Comparison of ENCODE assay signal across 37 cellular contexts in genomic region chr4:6348408-6348807, GRCh38.
"Had no signal": no experiment of that assay in that cellular context is flagged by ENCODE, and none has a peak within 500 bp of the region (broad histone marks: within the 10 kb centered on the region; RNA-seq: fewer than 3 reads in every experiment).

No MANE protein-coding gene starts in this region.

- H3K9me3 Mint-ChIP-seq: activated CD4-positive, alpha-beta memory T cell treated with anti-CD3 and anti-CD28 coated beads for 36 hours; activated CD4-positive, alpha-beta T cell treated with anti-CD3 and anti-CD28 coated beads, Interleukin-2, amount 10 ng/mL, durations not matched to agents 24 days and 14 days; activated CD8-positive, alpha-beta T cell treated with anti-CD3 and anti-CD28 coated beads for 36 hours; activated naive CD4-positive, alpha-beta T cell treated with anti-CD3 and anti-CD28 coated beads for 36 hours; activated naive CD4-positive, alpha-beta T cell treated with anti-CD3 and anti-CD28 coated beads, Interleukin-2, amount 50 U/mL, for 72 hours; activated naive CD8-positive, alpha-beta T cell treated with anti-CD3 and anti-CD28 coated beads for 36 hours; activated T-cell treated with anti-CD3 and anti-CD28 coated beads, Interleukin-2, amount 50 U/mL, for 4 hours; activated T-cell treated with anti-CD3 and anti-CD28 coated beads, Interleukin-2, amount 50 U/mL, for 72 hours; activated T-helper 1 cell treated with anti-CD3 and anti-CD28 coated beads, Interleukin-12 subunit alpha, Interleukin-12 subunit beta, Interleukin-2, Interleukin-4 antibody, amounts not matched to agents 30 ng/mL and 10 ng/mL and 1 ng/mL, durations not matched to agents 14 hours and 24 hours and 36 hours; activated T-helper 17 cell treated with anti-CD3 and anti-CD28 coated beads, Interleukin-2, amount 50 U/mL, for 72 hours; T-helper 1 cell treated with Interleukin-12 subunit alpha and Interleukin-12 subunit beta and Interleukin-4 antibody, amounts not matched to agents 30 μg/mL and 1 μg/mL, for 36 hours; T-helper 2 cell treated with Interferon-gamma antibody and Interleukin-4, amounts not matched to agents 5 μg/mL and 100 μg/mL, for 36 hours; WTC11 had no signal

- H3K4me1 ChIP-seq: adrenal gland, body of pancreas, breast epithelium had no signal

- H3K27ac ChIP-seq: adrenal gland, body of pancreas, brain microvascular endothelial cell, breast epithelium, VCaP had no signal

- H3K36me3 Mint-ChIP-seq: activated CD4-positive, alpha-beta memory T cell treated with anti-CD3 and anti-CD28 coated beads for 36 hours; activated naive CD4-positive, alpha-beta T cell treated with anti-CD3 and anti-CD28 coated beads, Interleukin-2, amount 50 U/mL, for 72 hours; activated naive CD8-positive, alpha-beta T cell treated with anti-CD3 and anti-CD28 coated beads for 36 hours; WTC11 had no signal

- H3K4me3 ChIP-seq: adrenal gland, body of pancreas, breast epithelium had no signal

- H3K36me3 ChIP-seq: adrenal gland, brain microvascular endothelial cell, breast epithelium had no signal

- H3K9me3 ChIP-seq: adrenal gland, body of pancreas had no signal

- DNase-seq: activated CD4-positive, alpha-beta memory T cell treated with anti-CD3 and anti-CD28 coated beads for 36 hours; activated CD4-positive, alpha-beta T cell treated with anti-CD3 and anti-CD28 coated beads for 1 hour; activated CD4-positive, alpha-beta T cell treated with anti-CD3 and anti-CD28 coated beads for 36 hours; activated CD4-positive, alpha-beta T cell treated with anti-CD3 and anti-CD28 coated beads, Interleukin-2, amount 10 ng/mL, durations not matched to agents 24 days and 14 days; activated CD4-positive, alpha-beta T cell treated with anti-CD3 and anti-CD28 coated beads, Interleukin-2, amount 50 U/mL, for 1 hour; activated CD4-positive, alpha-beta T cell treated with anti-CD3 and anti-CD28 coated beads, Interleukin-2, amount 50 U/mL, for 4 hours; activated CD4-positive, CD25-positive, alpha-beta regulatory T cell; activated CD8-positive, alpha-beta memory T cell treated with anti-CD3 and anti-CD28 coated beads, Interleukin-2, amount 50 U/mL, for 4 hours; activated CD8-positive, alpha-beta T cell treated with anti-CD3 and anti-CD28 coated beads for 36 hours; activated effector memory CD4-positive, alpha-beta T cell treated with anti-CD3 and anti-CD28 coated beads, Interleukin-2, amount 50 U/mL, for 16 hours; activated gamma-delta T cell treated with Interleukin-2 at 50 U/mL for 16 hours; activated naive CD4-positive, alpha-beta T cell; activated naive CD4-positive, alpha-beta T cell treated with anti-CD3 and anti-CD28 coated beads for 36 hours; activated naive CD4-positive, alpha-beta T cell treated with anti-CD3 and anti-CD28 coated beads, Interleukin-2, amount 50 U/mL, for 16 hours; activated naive CD8-positive, alpha-beta T cell treated with anti-CD3 and anti-CD28 coated beads for 36 hours; activated T-cell treated with anti-CD3 and anti-CD28 coated beads for 4 hours; activated T-cell treated with anti-CD3 and anti-CD28 coated beads, Interleukin-2, amount 50 U/mL, for 1 hour; activated T-cell treated with anti-CD3 and anti-CD28 coated beads, Interleukin-2, amount 50 U/mL, for 4 hours; activated T-cell treated with anti-CD3 and anti-CD28 coated beads, Interleukin-2, amount 50 U/mL, for 72 hours; adrenal gland; amniotic stem cell; aorta; body of pancreas; brain microvascular endothelial cell; SW 1271; T-helper 1 cell; T-helper 2 cell; T-helper 9 cell had no signal

- H3K4me3 Mint-ChIP-seq: activated CD4-positive, alpha-beta memory T cell treated with anti-CD3 and anti-CD28 coated beads for 36 hours; activated CD4-positive, alpha-beta T cell treated with anti-CD3 and anti-CD28 coated beads for 36 hours; activated CD4-positive, alpha-beta T cell treated with anti-CD3 and anti-CD28 coated beads, Interleukin-2, amount 10 ng/mL, durations not matched to agents 24 days and 14 days; activated CD8-positive, alpha-beta T cell treated with anti-CD3 and anti-CD28 coated beads for 36 hours; activated naive CD4-positive, alpha-beta T cell treated with anti-CD3 and anti-CD28 coated beads for 36 hours; activated naive CD8-positive, alpha-beta T cell treated with anti-CD3 and anti-CD28 coated beads for 36 hours; activated T-cell treated with anti-CD3 and anti-CD28 coated beads, Interleukin-2, amount 50 U/mL, for 4 hours; activated T-cell treated with anti-CD3 and anti-CD28 coated beads, Interleukin-2, amount 50 U/mL, for 72 hours; activated T-helper 1 cell treated with anti-CD3 and anti-CD28 coated beads, Interleukin-12 subunit alpha, Interleukin-12 subunit beta, Interleukin-2, Interleukin-4 antibody, amounts not matched to agents 30 ng/mL and 10 ng/mL and 1 ng/mL, durations not matched to agents 14 hours and 24 hours and 36 hours; activated T-helper 17 cell treated with anti-CD3 and anti-CD28 coated beads, Interleukin-2, amount 50 U/mL, for 72 hours; T-helper 1 cell treated with Interleukin-12 subunit alpha and Interleukin-12 subunit beta and Interleukin-4 antibody, amounts not matched to agents 30 μg/mL and 1 μg/mL, for 36 hours; T-helper 2 cell treated with Interferon-gamma antibody and Interleukin-4, amounts not matched to agents 5 μg/mL and 100 μg/mL, for 36 hours; WTC11 had no signal

- H3K27me3 ChIP-seq: body of pancreas, brain microvascular endothelial cell had no signal

- ATAC-seq: activated CD4-positive, alpha-beta T cell treated with anti-CD3 and anti-CD28 coated beads for 36 hours; activated CD4-positive, CD25-positive, alpha-beta regulatory T cell treated with anti-CD3 and anti-CD28 coated beads, Interleukin-2, amount 50 U/mL, for 24 hours; activated CD8-positive, alpha-beta T cell treated with anti-CD3 and anti-CD28 coated beads for 36 hours; activated naive CD4-positive, alpha-beta T cell treated with anti-CD3 and anti-CD28 coated beads, Interleukin-2, amount 50 U/mL, for 72 hours; activated T-cell treated with anti-CD3 and anti-CD28 coated beads, Interleukin-2, amount 50 U/mL, for 4 hours; activated T-cell treated with anti-CD3 and anti-CD28 coated beads, Interleukin-2, amount 50 U/mL, for 72 hours; activated T-helper 17 cell treated with anti-CD3 and anti-CD28 coated beads, Interleukin-2, amount 50 U/mL, for 72 hours; body of pancreas; WTC11 had no signal

- H3K4me1 Mint-ChIP-seq: activated CD4-positive, alpha-beta T cell treated with anti-CD3 and anti-CD28 coated beads for 36 hours; activated CD4-positive, alpha-beta T cell treated with anti-CD3 and anti-CD28 coated beads, Interleukin-2, amount 10 ng/mL, durations not matched to agents 24 days and 14 days; activated naive CD8-positive, alpha-beta T cell treated with anti-CD3 and anti-CD28 coated beads for 36 hours; activated T-helper 17 cell treated with anti-CD3 and anti-CD28 coated beads, Interleukin-2, amount 50 U/mL, for 72 hours had no signal

- H3K27ac Mint-ChIP-seq: activated CD4-positive, alpha-beta memory T cell treated with anti-CD3 and anti-CD28 coated beads for 36 hours; activated CD4-positive, alpha-beta T cell treated with anti-CD3 and anti-CD28 coated beads for 36 hours; activated CD4-positive, alpha-beta T cell treated with anti-CD3 and anti-CD28 coated beads, Interleukin-2, amount 10 ng/mL, durations not matched to agents 24 days and 14 days; activated CD8-positive, alpha-beta T cell treated with anti-CD3 and anti-CD28 coated beads for 36 hours; activated naive CD4-positive, alpha-beta T cell treated with anti-CD3 and anti-CD28 coated beads for 36 hours; activated naive CD8-positive, alpha-beta T cell treated with anti-CD3 and anti-CD28 coated beads for 36 hours; activated T-cell treated with anti-CD3 and anti-CD28 coated beads, Interleukin-2, amount 50 U/mL, for 72 hours; activated T-helper 1 cell treated with anti-CD3 and anti-CD28 coated beads, Interleukin-12 subunit alpha, Interleukin-12 subunit beta, Interleukin-2, Interleukin-4 antibody, amounts not matched to agents 30 ng/mL and 10 ng/mL and 1 ng/mL, durations not matched to agents 14 hours and 24 hours and 36 hours; activated T-helper 17 cell treated with anti-CD3 and anti-CD28 coated beads, Interleukin-2, amount 50 U/mL, for 72 hours; T-helper 1 cell treated with Interleukin-12 subunit alpha and Interleukin-12 subunit beta and Interleukin-4 antibody, amounts not matched to agents 30 μg/mL and 1 μg/mL, for 36 hours; T-helper 2 cell treated with Interferon-gamma antibody and Interleukin-4, amounts not matched to agents 5 μg/mL and 100 μg/mL, for 36 hours; WTC11 had no signal
